In genomic region chr10:102654969-102655368, GRCh38 we compare ENCODE assay signal across 1 cellular context.
A peak's percentile ranks its signal among the peaks of the same experiment; 100 is the strongest.
TF ChIP-seq lines count a peak whose summit lies in the region.

No MANE protein-coding gene starts in this region.

TF ChIP-seq in K562, 482 proteins besides CTCF, POLR2A, EP300 and RAD21:
- TF ChIP-seq RBFOX2 (IDR thresholded peaks at IDR 0.05; ENCODE audit: low read depth, low read length), result 0 out of 2 replicates have a peak, but pooled peaks have one; percentile 29
- no peak for TF ChIP-seq ZNF311 (CRISPR knock-in tag; IDR thresholded peaks at IDR 0.05)
- no peak for TF ChIP-seq POLR2AphosphoS5 (IDR thresholded peaks at IDR 0.05; ENCODE audit: control insufficient read depth, insufficient read depth, low read depth, low read length)
